22 cellular contexts compared by ENCODE assay signal in genomic region chr2:190311893-190312634, GRCh38. TPM values are rescaled to one million over a fixed set of nuclear protein-coding genes. Genes with fewer than 3 reads are reported as not detected.
"Had no signal": no experiment of that assay in that cellular context is flagged by ENCODE, and none has a peak within 500 bp of the region (broad histone marks: within the 10 kb centered on the region; RNA-seq: fewer than 3 reads in every experiment).

No MANE protein-coding gene starts in this region.

- H3K27ac Mint-ChIP-seq: activated naive CD4-positive, alpha-beta T cell treated with anti-CD3 and anti-CD28 coated beads for 36 hours; activated naive CD8-positive, alpha-beta T cell; brain; T-cell had no signal

- ATAC-seq: activated CD4-positive, CD25-positive, alpha-beta regulatory T cell treated with anti-CD3 and anti-CD28 coated beads, Interleukin-2, amount 50 U/mL, for 24 hours; activated T-cell treated with anti-CD3 and anti-CD28 coated beads, Interleukin-2, amount 50 U/mL, for 4 hours; Panc1; Right ventricle myocardium inferior; T-cell had no signal

- H3K27me3 Mint-ChIP-seq: activated naive CD8-positive, alpha-beta T cell; brain; T-cell had no signal

- H3K36me3 ChIP-seq: cardiac muscle cell had no signal

- H3K27me3 ChIP-seq: cardiac muscle cell had no signal

- H3K27ac ChIP-seq: cardiac muscle cell, SK-N-MC had no signal

- DNase-seq: activated CD4-positive, alpha-beta T cell treated with anti-CD3 and anti-CD28 coated beads for 4 hours; activated gamma-delta T cell; activated naive CD4-positive, alpha-beta T cell treated with anti-CD3 and anti-CD28 coated beads for 36 hours; activated T-cell treated with anti-CD3 and anti-CD28 coated beads, Interleukin-2, amount 50 U/mL, for 4 hours; amygdala; KBM-7; NCI-H1048; NCI-H1930; NCI-H2171 treated with DMSO at 0.1 percent for 48 hours; NCI-H226; NCI-H526; NCI-H82; RPMI8226; T-cell had no signal

- H3K4me3 ChIP-seq: cardiac muscle cell, SK-N-MC had no signal

- H3K4me3 Mint-ChIP-seq: activated naive CD4-positive, alpha-beta T cell treated with anti-CD3 and anti-CD28 coated beads for 36 hours; activated naive CD8-positive, alpha-beta T cell; activated T-cell treated with anti-CD3 and anti-CD28 coated beads, Interleukin-2, amount 50 U/mL, for 4 hours; brain; T-cell had no signal

RNA-seq across cellular contexts. Expression of gene INPP1, which starts 31.3 kb away (rescaled TPM):
- total RNA-seq: OCI-LY7 had no signal
